Comparison of ENCODE assay signal across 20 cellular contexts in genomic region chr6:36019167-36019566, GRCh38. TPM values are rescaled to one million over a fixed set of nuclear protein-coding genes. Genes with fewer than 3 reads are reported as not detected.
A peak's percentile ranks its signal among the peaks of the same experiment; 100 is the strongest.
DNase-seq lines count a peak whose midpoint lies in the region; FAIRE-seq and TF ChIP-seq lines count a peak whose summit lies in the region.
"Had no signal": no experiment of that assay in that cellular context is flagged by ENCODE, and none has a peak within 500 bp of the region (broad histone marks: within the 10 kb centered on the region; RNA-seq: fewer than 3 reads in every experiment).

No MANE protein-coding gene starts in this region.

- intact Hi-C loops in cardiac septum (cut with DNase I) = no loop called here

- H3K27me3 ChIP-seq in HL-60 (ENCODE audit: insufficient read depth, poor library complexity, severe bottlenecking) = no peaks in the 10 kb centered on the region
- H3K27me3 ChIP-seq: MG63, Peyer's patch had no signal

- FAIRE-seq in GM12891 (lab: Jason Lieb, UNC) = no peak

- DNase-seq in HL-60 (ENCODE audit: low read depth in 1 of 2, low spot score in 1 of 2) (peak; percentile 77 to 100), MV-4-11 (lab: John Stamatoyannopoulos, UW) (peak; percentile 57), SIG-M5 treated with dmso at 0.1 percent for 504 hours (lab: John Stamatoyannopoulos, UW; ENCODE audit: unreplicated experiment) (peak; percentile 92), GM12891 (ENCODE audit: insufficient read length, low spot score) (no peak), OCI-M1 (lab: John Stamatoyannopoulos, UW) (no peak), activated gamma-delta T cell treated with Interleukin-2 at 50 U/mL for 16 hours (no peak), cardiac septum (ENCODE audit: low spot score) (no peak)
- DNase-seq: ACHN; CD4-positive, CD25-positive, alpha-beta regulatory T cell; COR-L47; DMS 273 treated with DMSO at 0.1 percent for 48 hours; DND-41; GOT3; MG63; NCI-H187 treated with DMSO at 0.1 percent for 48 hours; NCI-H226; NCI-H524; NCI-H82; Peyer's patch had no signal

- TF ChIP-seq POLR2A in GM12891 (IDR thresholded peaks at IDR 0.05; ENCODE audit: low read depth, low read length) = no peak

- no peak for TF ChIP-seq CTCF in HL-60 (IDR thresholded peaks at IDR 0.05; ENCODE audit: insufficient read depth, low read length)

- no peak overlapping the region for H3K4me3 ChIP-seq in HL-60 (replicated peaks; ENCODE audit: insufficient read depth, low read length)
- H3K4me3 ChIP-seq: MG63, Peyer's patch had no signal

- H3K27ac ChIP-seq in HL-60 (replicated peaks) = peak overlapping the region; percentile 92
- H3K27ac ChIP-seq: Peyer's patch had no signal

TF ChIP-seq in GM12891, 5 proteins besides CTCF, POLR2A, EP300 and RAD21:
- no peak for TF ChIP-seq PAX5 (IDR thresholded peaks at IDR 0.05; ENCODE audit: insufficient read depth, low read length, severe bottlenecking)
- TF ChIP-seq POLR2AphosphoS5 (IDR thresholded peaks at IDR 0.05; ENCODE audit: low read depth, low read length) = no peak
- TF ChIP-seq TAF1 (IDR thresholded peaks at IDR 0.05; ENCODE audit: low read depth, low read length) = no peak
- TF ChIP-seq POU2F2 (IDR thresholded peaks at IDR 0.05; ENCODE audit: low read depth, low read length) = no peak
- TF ChIP-seq SPI1 (IDR thresholded peaks at IDR 0.05; ENCODE audit: low read depth, low read length) = no peak

RNA-seq across cellular contexts. Expression of gene SLC26A8, which starts 5.3 kb away (rescaled TPM):
- not detected for polyA plus RNA-seq in GM12891 (2012; ENCODE audit: low read depth, missing spikeins)
- total RNA-seq in cardiac septum = 0.13 TPM
- total RNA-seq: CD4-positive, CD25-positive, alpha-beta regulatory T cell; G401 had no signal
- polyA plus RNA-seq: CD4-positive, CD25-positive, alpha-beta regulatory T cell had no signal

RNA-seq across cellular contexts. Expression of gene MAPK14, which starts 8.4 kb away (rescaled TPM):
- polyA plus RNA-seq in GM12891 (2012; ENCODE audit: low read depth, missing spikeins) = 14.8 TPM
- 25.6 TPM for total RNA-seq in cardiac septum

Comparison
In these comparisons a context has a peak if more than half of its experiments do, and no peak if none do; other contexts are left out.
1. DNase-seq: peak in HL-60 (2 of 2), MV-4-11 (single experiment) and SIG-M5 treated with dmso at 0.1 percent for 504 hours (single experiment); none in GM12891 (single experiment), OCI-M1 (single experiment), activated gamma-delta T cell treated with Interleukin-2 at 50 U/mL for 16 hours (single experiment) and cardiac septum (single experiment).